7 cellular contexts compared by ENCODE assay signal in genomic region chr15:79595995-79596622, GRCh38.
DNase-seq lines count a peak whose midpoint lies in the region; ATAC-seq and TF ChIP-seq lines count a peak whose summit lies in the region.

No MANE protein-coding gene starts in this region.

- intact Hi-C loops in sciatic nerve (cut with DNase I), result no loop called here

- H3K4me3 Mint-ChIP-seq in activated T-cell treated with anti-CD3 and anti-CD28 coated beads, Interleukin-2, amount 50 U/mL, for 72 hours, result peak overlapping the region; percentile 6 to 11
- H3K4me3 Mint-ChIP-seq in glutamatergic neuron (ENCODE audit: unreplicated experiment), result peak overlapping the region; percentile 70

- peak; percentile 95 for TF ChIP-seq CTCF in glutamatergic neuron (IDR thresholded peaks at IDR 0.05; ENCODE audit: partially characterized antibody, unreplicated experiment)

- peaks cover 48% of the 10 kb centered on the region for H3K27me3 Mint-ChIP-seq in activated T-cell treated with anti-CD3 and anti-CD28 coated beads, Interleukin-2, amount 50 U/mL, for 72 hours (ENCODE audit: low read depth)
- peaks cover 9% of the 10 kb centered on the region for H3K27me3 Mint-ChIP-seq in glutamatergic neuron (ENCODE audit: unreplicated experiment)

- no peak overlapping the region for H3K27ac Mint-ChIP-seq in activated T-cell treated with anti-CD3 and anti-CD28 coated beads, Interleukin-2, amount 50 U/mL, for 72 hours
- H3K27ac Mint-ChIP-seq in glutamatergic neuron (ENCODE audit: unreplicated experiment), result peak overlapping the region; percentile 97

- DNase-seq in GM04504 (ENCODE audit: low read depth) (peak; percentile 53), HT-29 (ENCODE audit: low spot score) (peak; percentile 98), NCI-H748 treated with DMSO at 0.1 percent for 48 hours (lab: John Stamatoyannopoulos, UW) (peak; percentile 63), glutamatergic neuron (peak; percentile 53), sciatic nerve (ENCODE audit: low spot score) (no peak)
- DNase-seq in activated T-cell treated with anti-CD3 and anti-CD28 coated beads, Interleukin-2, amount 50 U/mL, for 72 hours, result peak; percentile 69 to 76

- H3K36me3 Mint-ChIP-seq in activated T-cell treated with anti-CD3 and anti-CD28 coated beads, Interleukin-2, amount 50 U/mL, for 72 hours (ENCODE audit: insufficient read depth in 2 of 2), result no peaks in the 10 kb centered on the region
- H3K36me3 Mint-ChIP-seq in glutamatergic neuron (ENCODE audit: unreplicated experiment), result no peaks in the 10 kb centered on the region

- ATAC-seq in GM21576 (IDR thresholded peaks at IDR 0.05; ENCODE audit: unreplicated experiment), result peak; percentile 98
- peak; percentile 99 for ATAC-seq in activated T-cell treated with anti-CD3 and anti-CD28 coated beads, Interleukin-2, amount 50 U/mL, for 72 hours (replicated peaks in 1 of 2)
- ATAC-seq in sciatic nerve, result peak; percentile 57

- H3K4me1 Mint-ChIP-seq in activated T-cell treated with anti-CD3 and anti-CD28 coated beads, Interleukin-2, amount 50 U/mL, for 72 hours (ENCODE audit: low read depth), result peaks cover 6% of the 10 kb centered on the region
- H3K4me1 Mint-ChIP-seq in glutamatergic neuron (ENCODE audit: low read depth, unreplicated experiment), result peaks cover 35% of the 10 kb centered on the region

- no peaks in the 10 kb centered on the region for H3K9me3 Mint-ChIP-seq in activated T-cell treated with anti-CD3 and anti-CD28 coated beads, Interleukin-2, amount 50 U/mL, for 72 hours
- H3K9me3 Mint-ChIP-seq in glutamatergic neuron (ENCODE audit: unreplicated experiment), result peaks cover 8% of the 10 kb centered on the region
